ENCODE assay signal across 20 cellular contexts in the genomic region with DNA sequence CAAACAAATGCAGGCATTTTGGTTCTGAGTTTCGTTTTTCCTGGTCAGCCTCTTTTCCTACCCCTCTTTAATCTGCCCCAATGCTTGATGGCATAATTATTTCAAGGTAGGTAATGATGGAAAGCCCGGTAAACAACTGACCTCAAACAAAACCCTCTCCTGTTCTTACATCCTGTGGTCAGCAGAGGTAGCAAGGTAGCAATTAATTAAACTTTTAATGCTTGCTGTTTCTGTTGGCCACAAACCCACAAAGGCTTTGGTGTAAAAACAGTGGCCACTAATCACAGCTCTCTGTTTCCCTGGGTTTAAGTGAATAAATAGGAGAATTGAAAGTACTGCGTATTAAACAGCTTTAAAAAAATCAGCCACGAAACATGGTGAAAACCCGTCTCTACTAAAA.
DNase-seq lines count a peak whose midpoint lies in the region; ATAC-seq and TF ChIP-seq lines count a peak whose summit lies in the region.
"Had no signal": no experiment of that assay in that cellular context is flagged by ENCODE, and none has a peak within 500 bp of the region (broad histone marks: within the 10 kb centered on the region; RNA-seq: fewer than 3 reads in every experiment).

No MANE protein-coding gene starts in this region.

- H3K9me3 ChIP-seq in osteoblast (ENCODE audit: low read depth, low read length): no peaks in the 10 kb centered on the region
- H3K9me3 ChIP-seq: BLaER1, Peyer's patch had no signal

- H3K4me2 ChIP-seq in osteoblast (ENCODE audit: insufficient read depth, low read length): no peak overlapping the region
- H3K4me2 ChIP-seq: BLaER1 had no signal

- no peak overlapping the region for H3K27ac ChIP-seq in osteoblast (ENCODE audit: low read depth, low read length)
- H3K27ac ChIP-seq: BLaER1, Peyer's patch had no signal

- H3K4me3 ChIP-seq in osteoblast (ENCODE audit: insufficient read depth, low read length): no peak overlapping the region
- H3K4me3 ChIP-seq: BLaER1, Peyer's patch had no signal

- ATAC-seq in naive thymus-derived CD8-positive, alpha-beta T cell: no peak
- ATAC-seq: CD8-positive, alpha-beta T cell; SK-N-SH treated with all-trans-retinoic acid at 6 μM for 48 hours had no signal

- H3K27ac Mint-ChIP-seq in naive thymus-derived CD8-positive, alpha-beta T cell: no peak overlapping the region
- H3K27ac Mint-ChIP-seq: CD8-positive, alpha-beta T cell; IgD-negative memory B cell had no signal

- no peaks in the 10 kb centered on the region for H3K36me3 Mint-ChIP-seq in naive thymus-derived CD8-positive, alpha-beta T cell
- H3K36me3 Mint-ChIP-seq: CD8-positive, alpha-beta T cell; IgD-negative memory B cell had no signal

- H3K4me3 Mint-ChIP-seq in naive thymus-derived CD8-positive, alpha-beta T cell: no peak overlapping the region
- H3K4me3 Mint-ChIP-seq: CD8-positive, alpha-beta T cell; IgD-negative memory B cell had no signal

- no peak overlapping the region for H2AFZ ChIP-seq in osteoblast (ENCODE audit: low read length)

- H3K79me2 ChIP-seq in osteoblast (ENCODE audit: insufficient read depth, low read length): no peaks in the 10 kb centered on the region

- no peaks in the 10 kb centered on the region for H3K4me1 Mint-ChIP-seq in naive thymus-derived CD8-positive, alpha-beta T cell

- POLR2A ChIA-PET in naive thymus-derived CD8-positive, alpha-beta T cell (lab: Charles Lee): no interaction called here

- H4K20me1 ChIP-seq in osteoblast (ENCODE audit: insufficient read depth, low read length): no peaks in the 10 kb centered on the region
- H4K20me1 ChIP-seq: BLaER1 had no signal

- no peak for TF ChIP-seq CTCF in osteoblast (IDR thresholded peaks at IDR 0.05; ENCODE audit: extremely low read depth, low read depth, low read length)

- peaks cover 0 to 3% (median 0%) of the 10 kb centered on the region in 5 donors for H3K27me3 Mint-ChIP-seq in naive thymus-derived CD8-positive, alpha-beta T cell
- H3K27me3 Mint-ChIP-seq: IgD-negative memory B cell had no signal

- peak; percentile 9 for DNase-seq in NCI-H146 (lab: John Stamatoyannopoulos, UW)
- no peak for DNase-seq in NCI-H146 treated with DMSO at 0.1 percent for 48 hours (lab: John Stamatoyannopoulos, UW; ENCODE audit: unreplicated experiment)
- peak; percentile 34 for DNase-seq in M059J (ENCODE audit: low read depth)
- peak; percentile 21 for DNase-seq in cerebellum (ENCODE audit: low spot score)
- peak; percentile 46 for DNase-seq in osteoblast (ENCODE audit: insufficient read length, low spot score, missing footprints)
- no peak for DNase-seq in NCI-H1105 treated with DMSO at 0.1 percent for 48 hours (lab: John Stamatoyannopoulos, UW)
- no peak for DNase-seq in naive thymus-derived CD8-positive, alpha-beta T cell
- no peak for DNase-seq in stimulated activated naive CD4-positive, alpha-beta T cell treated with Interleukin-2 at 50 U/mL for 16 hours (lab: John Stamatoyannopoulos, UW)
- DNase-seq: 8988T; CD8-positive, alpha-beta T cell; GDM1; Kasumi-1; MV-4-11; NCI-H1417 treated with DMSO at 0.1 percent for 48 hours; NCI-H2029 treated with DMSO at 0.1 percent for 48 hours; Peyer's patch; SHP77 had no signal

- H3K27me3 ChIP-seq in osteoblast (ENCODE audit: insufficient read depth, low read length): no peaks in the 10 kb centered on the region
- H3K27me3 ChIP-seq: BLaER1, Peyer's patch had no signal

- peaks cover 0 to 7% (median 0%) of the 10 kb centered on the region in 9 donors for H3K9me3 Mint-ChIP-seq in naive thymus-derived CD8-positive, alpha-beta T cell
- H3K9me3 Mint-ChIP-seq: CD8-positive, alpha-beta T cell; IgD-negative memory B cell had no signal

- H3K36me3 ChIP-seq in osteoblast (ENCODE audit: insufficient read depth, low read length): no peaks in the 10 kb centered on the region
- H3K36me3 ChIP-seq: BLaER1, Peyer's patch had no signal

- no peaks in the 10 kb centered on the region for H3K4me1 ChIP-seq in osteoblast (ENCODE audit: insufficient read depth, low read length)
- H3K4me1 ChIP-seq: BLaER1, Peyer's patch had no signal

Comparison
In these comparisons a context has a peak if more than half of its experiments do, and no peak if none do; other contexts are left out.
1. DNase-seq: peak in NCI-H146 (single experiment), M059J (single experiment), cerebellum (single experiment) and osteoblast (single experiment); none in NCI-H146 treated with DMSO at 0.1 percent for 48 hours (single experiment), NCI-H1105 treated with DMSO at 0.1 percent for 48 hours (single experiment), naive thymus-derived CD8-positive, alpha-beta T cell (0 of 10) and stimulated activated naive CD4-positive, alpha-beta T cell treated with Interleukin-2 at 50 U/mL for 16 hours (single experiment).